29 cellular contexts compared by ENCODE assay signal in the genomic region with DNA sequence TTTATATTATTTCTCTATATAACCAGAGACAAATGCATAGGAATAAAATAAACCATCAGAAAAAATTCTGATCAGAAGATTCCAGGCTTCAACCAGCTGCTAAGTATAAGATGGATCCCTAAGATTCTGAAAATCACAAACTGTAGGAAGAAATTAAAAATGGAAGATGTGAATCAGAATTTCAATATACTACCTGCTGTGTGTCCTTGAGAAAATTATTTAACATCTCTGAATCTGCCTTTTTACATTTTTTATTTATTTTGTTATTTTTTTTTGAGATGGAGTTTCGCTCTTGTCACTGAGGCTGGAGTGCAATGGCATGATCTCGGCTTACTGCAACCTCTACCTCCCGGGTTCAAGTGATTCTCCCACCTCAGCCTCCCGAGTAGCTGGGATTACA.
"Had no signal": no experiment of that assay in that cellular context is flagged by ENCODE, and none has a peak within 500 bp of the region (broad histone marks: within the 10 kb centered on the region; RNA-seq: fewer than 3 reads in every experiment).

No MANE protein-coding gene starts in this region.

- H3K4me3 ChIP-seq: stomach, suprapubic skin, testis, thoracic aorta, thyroid gland, tibial artery, tibial nerve, transverse colon, upper lobe of left lung, upper lobe of right lung, uterus, vagina had no signal

- H3K9me3 Mint-ChIP-seq: stimulated activated effector memory CD8-positive, alpha-beta T cell treated with anti-CD3 and anti-CD28 coated beads, Interleukin-12 subunit alpha, Interleukin-12 subunit beta, amount 100 ng/mL, for 72 hours; stimulated activated memory B cell treated with anti-CD40 and anti-IgM and Interleukin-4, amounts not matched to agents 10 μg/mL and 1 μg/mL and 100 μg/mL, for 72 hours; stimulated activated naive B cell treated with anti-CD40 and anti-IgM and Interleukin-4, amounts not matched to agents 10 μg/mL and 1 μg/mL and 100 μg/mL, for 72 hours; stimulated activated naive CD8-positive, alpha-beta T cell treated with anti-CD3 and anti-CD28 coated beads, Interleukin-15, amount 100 ng/mL, for 72 hours; stimulated activated naive CD8-positive, alpha-beta T cell treated with anti-CD3 and anti-CD28 coated beads, Interleukin-15, Interleukin-2, amounts not matched to agents 100 ng/mL and 50 ng/mL, for 24 hours; type B pancreatic cell had no signal

- H3K36me3 ChIP-seq: stomach, suprapubic skin, thoracic aorta, thyroid gland, tibial artery, tibial nerve, transverse colon, upper lobe of left lung, upper lobe of right lung, uterus, vagina had no signal

- H3K4me1 ChIP-seq: testis had no signal

- H3K27ac Mint-ChIP-seq: stimulated activated effector memory CD8-positive, alpha-beta T cell treated with anti-CD3 and anti-CD28 coated beads, Interleukin-12 subunit alpha, Interleukin-12 subunit beta, amount 100 ng/mL, for 72 hours; stimulated activated memory B cell treated with anti-CD40 and anti-IgM and Interleukin-4, amounts not matched to agents 10 μg/mL and 1 μg/mL and 100 μg/mL, for 72 hours; stimulated activated naive B cell treated with anti-CD40 and anti-IgM and Interleukin-4, amounts not matched to agents 10 μg/mL and 1 μg/mL and 100 μg/mL, for 72 hours; stimulated activated naive CD8-positive, alpha-beta T cell treated with anti-CD3 and anti-CD28 coated beads, Interleukin-15, amount 100 ng/mL, for 72 hours; stimulated activated naive CD8-positive, alpha-beta T cell treated with anti-CD3 and anti-CD28 coated beads, Interleukin-15, Interleukin-2, amounts not matched to agents 100 ng/mL and 50 ng/mL, for 24 hours; type B pancreatic cell had no signal

- H3K27me3 ChIP-seq: stomach, suprapubic skin, testis, thyroid gland, tibial artery, tibial nerve, transverse colon, upper lobe of left lung, upper lobe of right lung, uterus, vagina had no signal

- H3K9me3 ChIP-seq: stomach, suprapubic skin, testis, thoracic aorta, thyroid gland, tibial artery, tibial nerve, transverse colon, upper lobe of left lung, upper lobe of right lung, uterus, vagina had no signal

- H3K36me3 Mint-ChIP-seq: stimulated activated effector memory CD8-positive, alpha-beta T cell treated with anti-CD3 and anti-CD28 coated beads, Interleukin-12 subunit alpha, Interleukin-12 subunit beta, amount 100 ng/mL, for 72 hours; stimulated activated memory B cell treated with anti-CD40 and anti-IgM and Interleukin-4, amounts not matched to agents 10 μg/mL and 1 μg/mL and 100 μg/mL, for 72 hours; stimulated activated naive B cell treated with anti-CD40 and anti-IgM and Interleukin-4, amounts not matched to agents 10 μg/mL and 1 μg/mL and 100 μg/mL, for 72 hours had no signal

- DNase-seq: stimulated activated CD4-positive, alpha-beta T cell treated with anti-CD3 and anti-CD28 coated beads, Interleukin-2, amount 100 ng/mL, for 48 hours; stimulated activated CD4-positive, alpha-beta T cell treated with anti-CD3 and anti-CD28 coated beads, Interleukin-4, amount 100 ng/mL, for 1 hour; stimulated activated CD4-positive, alpha-beta T cell treated with anti-CD3 and anti-CD28 coated beads, Interleukin-4, amount 100 ng/mL, for 24 hours; stimulated activated CD4-positive, alpha-beta T cell treated with anti-CD3 and anti-CD28 coated beads, Interleukin-4, amount 100 ng/mL, for 4 hours; stimulated activated CD8-positive, alpha-beta memory T cell treated with anti-CD3 and anti-CD28 coated beads, Interleukin-4, amount 100 ng/mL, for 48 hours; stimulated activated naive B cell treated with anti-CD40 and anti-IgM and Interleukin-4, amounts not matched to agents 10 μg/mL and 1 μg/mL and 100 μg/mL, for 72 hours; stimulated activated naive CD4-positive, alpha-beta T cell; stimulated activated naive CD4-positive, alpha-beta T cell treated with Interleukin-2 at 50 U/mL for 16 hours; stimulated activated naive CD8-positive, alpha-beta T cell treated with anti-CD3 and anti-CD28 coated beads, Interleukin-15, amount 100 ng/mL, for 72 hours; stimulated activated naive CD8-positive, alpha-beta T cell treated with anti-CD3 and anti-CD28 coated beads, Interleukin-15, Interleukin-2, amounts not matched to agents 100 U/mL and 50 U/mL, for 24 hours; stomach; substantia nigra; testis; thyroid gland; tibial artery; transverse colon; trophoblast cell; upper lobe of left lung; upper lobe of right lung; uterus had no signal

- H3K4me3 Mint-ChIP-seq: stimulated activated effector memory CD8-positive, alpha-beta T cell treated with anti-CD3 and anti-CD28 coated beads, Interleukin-12 subunit alpha, Interleukin-12 subunit beta, amount 100 ng/mL, for 72 hours; stimulated activated memory B cell treated with anti-CD40 and anti-IgM and Interleukin-4, amounts not matched to agents 10 μg/mL and 1 μg/mL and 100 μg/mL, for 72 hours; stimulated activated naive B cell treated with anti-CD40 and anti-IgM and Interleukin-4, amounts not matched to agents 10 μg/mL and 1 μg/mL and 100 μg/mL, for 72 hours; stimulated activated naive CD8-positive, alpha-beta T cell treated with anti-CD3 and anti-CD28 coated beads, Interleukin-15, amount 100 ng/mL, for 72 hours; stimulated activated naive CD8-positive, alpha-beta T cell treated with anti-CD3 and anti-CD28 coated beads, Interleukin-15, Interleukin-2, amounts not matched to agents 100 ng/mL and 50 ng/mL, for 24 hours; type B pancreatic cell had no signal

- H3K4me1 Mint-ChIP-seq: stimulated activated memory B cell treated with anti-CD40 and anti-IgM and Interleukin-4, amounts not matched to agents 10 μg/mL and 1 μg/mL and 100 μg/mL, for 72 hours had no signal

- FAIRE-seq: urothelium cell line had no signal

- H3K27me3 Mint-ChIP-seq: stimulated activated memory B cell treated with anti-CD40 and anti-IgM and Interleukin-4, amounts not matched to agents 10 μg/mL and 1 μg/mL and 100 μg/mL, for 72 hours; stimulated activated naive B cell treated with anti-CD40 and anti-IgM and Interleukin-4, amounts not matched to agents 10 μg/mL and 1 μg/mL and 100 μg/mL, for 72 hours; stimulated activated naive CD8-positive, alpha-beta T cell treated with anti-CD3 and anti-CD28 coated beads, Interleukin-15, amount 100 ng/mL, for 72 hours; stimulated activated naive CD8-positive, alpha-beta T cell treated with anti-CD3 and anti-CD28 coated beads, Interleukin-15, Interleukin-2, amounts not matched to agents 100 ng/mL and 50 ng/mL, for 24 hours; type B pancreatic cell had no signal

- ATAC-seq: stimulated activated effector memory CD8-positive, alpha-beta T cell treated with anti-CD3 and anti-CD28 coated beads, Interleukin-12 subunit alpha, Interleukin-12 subunit beta, amount 100 ng/mL, for 72 hours; stimulated activated memory B cell treated with anti-CD40 and anti-IgM and Interleukin-4, amounts not matched to agents 10 μg/mL and 1 μg/mL and 100 μg/mL, for 72 hours; stimulated activated naive B cell treated with anti-CD40 and anti-IgM and Interleukin-4, amounts not matched to agents 10 μg/mL and 1 μg/mL and 100 μg/mL, for 72 hours; stimulated activated naive CD8-positive, alpha-beta T cell treated with anti-CD3 and anti-CD28 coated beads, Interleukin-15, amount 100 ng/mL, for 72 hours; stimulated activated naive CD8-positive, alpha-beta T cell treated with anti-CD3 and anti-CD28 coated beads, Interleukin-15, Interleukin-2, amounts not matched to agents 100 U/mL and 50 U/mL, for 24 hours; upper lobe of right lung had no signal

- H3K27ac ChIP-seq: stomach, suprapubic skin, testis, thyroid gland, tibial artery, transverse colon, uterus, vagina had no signal
